In the genomic region with DNA sequence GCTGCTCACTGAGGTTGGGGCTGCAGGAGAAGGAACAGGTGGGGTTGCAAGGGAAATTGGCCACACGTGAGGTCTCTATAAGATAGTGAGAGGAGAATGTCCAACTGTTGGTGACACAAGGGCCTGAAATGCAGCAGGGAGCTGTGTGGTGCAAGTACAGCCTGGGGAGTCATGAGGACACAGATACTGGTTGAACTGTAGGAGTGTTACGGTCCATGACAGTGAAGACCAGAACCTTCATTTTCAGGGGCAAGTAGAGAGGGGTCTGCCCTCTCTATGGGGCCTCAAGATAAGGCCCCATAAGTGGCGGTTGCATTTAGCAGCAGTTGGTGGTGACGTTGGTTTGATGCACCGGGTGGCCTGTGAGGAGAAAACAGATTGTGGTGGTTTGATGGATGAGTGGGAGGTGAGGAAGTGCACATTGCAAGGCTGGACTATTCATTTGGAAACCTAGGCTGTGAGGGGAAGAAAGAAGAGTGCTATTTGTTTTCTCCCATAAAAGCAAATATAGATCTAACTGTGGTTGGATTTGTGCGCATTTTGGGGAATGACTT, we compare ENCODE assay signal across 10 cellular contexts. TPM values are rescaled to one million over a fixed set of nuclear protein-coding genes. Genes with fewer than 3 reads are reported as not detected.
DNase-seq lines count a peak whose midpoint lies in the region; ATAC-seq, FAIRE-seq and TF ChIP-seq lines count a peak whose summit lies in the region.
"Had no signal": no experiment of that assay in that cellular context is flagged by ENCODE, and none has a peak within 500 bp of the region (broad histone marks: within the 10 kb centered on the region; RNA-seq: fewer than 3 reads in every experiment).

No MANE protein-coding gene starts in this region.

- no peak overlapping the region for H3K27ac ChIP-seq in naive thymus-derived CD4-positive, alpha-beta T cell (ENCODE audit: low read depth, low read length)

- no peaks in the 10 kb centered on the region for H3K36me3 ChIP-seq in naive thymus-derived CD4-positive, alpha-beta T cell (ENCODE audit: control insufficient read depth in 2 of 3, insufficient read depth in 3 of 3, low read length in 3 of 3)

- FAIRE-seq in GM19239 (lab: Jason Lieb, UNC): no peak

- no peak for TF ChIP-seq CTCF in type B pancreatic cell (conservative IDR thresholded peaks at IDR 0.05)

- CTCF ChIA-PET in activated CD4-positive, alpha-beta T cell treated with anti-CD3 and anti-CD28 coated beads, Interleukin-2, amount 10 ng/mL, durations not matched to agents 7 days and 5 days (lab: Charles Lee): no interaction called here
- CTCF ChIA-PET in naive thymus-derived CD4-positive, alpha-beta T cell (lab: Charles Lee): no interaction called here

- H3K4me3 Mint-ChIP-seq in activated CD4-positive, alpha-beta T cell treated with anti-CD3 and anti-CD28 coated beads, Interleukin-2, amount 10 ng/mL, durations not matched to agents 7 days and 5 days: no peak overlapping the region
- peak overlapping the region in 1 of 10 donors; percentile 69 for H3K4me3 Mint-ChIP-seq in naive thymus-derived CD4-positive, alpha-beta T cell
- H3K4me3 Mint-ChIP-seq in type B pancreatic cell: no peak overlapping the region

- peak; percentile 70 for ATAC-seq in HG02610 (IDR thresholded peaks at IDR 0.05; ENCODE audit: unreplicated experiment)
- ATAC-seq in naive thymus-derived CD4-positive, alpha-beta T cell: no peak
- no peak for ATAC-seq in SK-N-SH treated with all-trans-retinoic acid at 6 μM for 48 hours

- H3K4me1 Mint-ChIP-seq in activated CD4-positive, alpha-beta T cell treated with anti-CD3 and anti-CD28 coated beads, Interleukin-2, amount 10 ng/mL, durations not matched to agents 7 days and 5 days: peaks cover 68% of the 10 kb centered on the region
- H3K4me1 Mint-ChIP-seq in naive thymus-derived CD4-positive, alpha-beta T cell: peaks cover 17 to 80% (median 39%) of the 10 kb centered on the region in 7 donors
- peaks cover 14% of the 10 kb centered on the region for H3K4me1 Mint-ChIP-seq in type B pancreatic cell (ENCODE audit: unreplicated experiment)

- H3K4me3 ChIP-seq in naive thymus-derived CD4-positive, alpha-beta T cell (ENCODE audit: low read length): no peak overlapping the region
- H3K4me3 ChIP-seq: mucosa of descending colon had no signal

- no peaks in the 10 kb centered on the region for H3K9me3 ChIP-seq in naive thymus-derived CD4-positive, alpha-beta T cell (ENCODE audit: control insufficient read depth in 2 of 3, low read length in 3 of 3)
- H3K9me3 ChIP-seq: mucosa of descending colon, SK-N-SH had no signal

- peaks cover 26% of the 10 kb centered on the region for H3K36me3 Mint-ChIP-seq in activated CD4-positive, alpha-beta T cell treated with anti-CD3 and anti-CD28 coated beads, Interleukin-2, amount 10 ng/mL, durations not matched to agents 7 days and 5 days (ENCODE audit: low read depth)
- peaks cover 0 to 38% (median 0%) of the 10 kb centered on the region in 5 donors for H3K36me3 Mint-ChIP-seq in naive thymus-derived CD4-positive, alpha-beta T cell
- no peaks in the 10 kb centered on the region for H3K36me3 Mint-ChIP-seq in type B pancreatic cell

- POLR2A ChIA-PET in activated CD4-positive, alpha-beta T cell treated with anti-CD3 and anti-CD28 coated beads, Interleukin-2, amount 10 ng/mL, durations not matched to agents 7 days and 5 days (lab: Charles Lee): no interaction called here
- POLR2A ChIA-PET in naive thymus-derived CD4-positive, alpha-beta T cell (lab: Charles Lee): interaction anchor here (1.1 kb wide), 1 partner anchor 15 kb away, joined by 3 read pairs; no protein-coding TSS in a partner anchor

- intact Hi-C loops in naive thymus-derived CD4-positive, alpha-beta T cell (cut with micrococcal nuclease): loop anchor here in 1 of 2 donors (2.0 kb wide), 1 partner anchor 39 kb away; a partner anchor contains a TSS

- H3K27me3 ChIP-seq in naive thymus-derived CD4-positive, alpha-beta T cell (ENCODE audit: control insufficient read depth in 2 of 2, insufficient read depth in 2 of 2, low read length in 2 of 2): no peaks in the 10 kb centered on the region

- H3K9me3 Mint-ChIP-seq in activated CD4-positive, alpha-beta T cell treated with anti-CD3 and anti-CD28 coated beads, Interleukin-2, amount 10 ng/mL, durations not matched to agents 7 days and 5 days: peaks cover 8% of the 10 kb centered on the region
- H3K9me3 Mint-ChIP-seq in naive thymus-derived CD4-positive, alpha-beta T cell: peaks cover 0 to 7% (median 0%) of the 10 kb centered on the region in 11 donors
- H3K9me3 Mint-ChIP-seq in type B pancreatic cell: no peaks in the 10 kb centered on the region

- H3K27me3 Mint-ChIP-seq in activated CD4-positive, alpha-beta T cell treated with anti-CD3 and anti-CD28 coated beads, Interleukin-2, amount 10 ng/mL, durations not matched to agents 7 days and 5 days: no peaks in the 10 kb centered on the region
- H3K27me3 Mint-ChIP-seq in naive thymus-derived CD4-positive, alpha-beta T cell: no peaks in the 10 kb centered on the region
- H3K27me3 Mint-ChIP-seq in type B pancreatic cell: no peaks in the 10 kb centered on the region

- peaks cover 0 to 16% of the 10 kb centered on the region in 2 donors for H3K4me1 ChIP-seq in naive thymus-derived CD4-positive, alpha-beta T cell (ENCODE audit: control insufficient read depth in 2 of 2, insufficient read depth in 2 of 2, low read length in 2 of 2)

- DNase-seq in GDM1 (lab: John Stamatoyannopoulos, UW): peak; percentile 80
- DNase-seq in activated CD4-positive, alpha-beta T cell treated with anti-CD3 and anti-CD28 coated beads, Interleukin-2, amount 10 ng/mL, durations not matched to agents 7 days and 5 days: no peak
- peak in 1 of 9 donors; percentile 64 for DNase-seq in naive thymus-derived CD4-positive, alpha-beta T cell
- DNase-seq in type B pancreatic cell (ENCODE audit: extremely low spot score, unreplicated experiment): no peak
- no peak for DNase-seq in NCI-H526 treated with DMSO at 0.1 percent for 48 hours (lab: John Stamatoyannopoulos, UW)
- DNase-seq in GM19239 (ENCODE audit: insufficient read length, low spot score): no peak
- DNase-seq: SK-N-SH had no signal

- peak overlapping the region; percentile 90 for H3K27ac Mint-ChIP-seq in activated CD4-positive, alpha-beta T cell treated with anti-CD3 and anti-CD28 coated beads, Interleukin-2, amount 10 ng/mL, durations not matched to agents 7 days and 5 days
- H3K27ac Mint-ChIP-seq in naive thymus-derived CD4-positive, alpha-beta T cell: peak overlapping the region in 6 of 9 donors; percentile 8 to 88 (median 38)
- H3K27ac Mint-ChIP-seq in type B pancreatic cell: no peak overlapping the region

TF ChIP-seq in SK-N-SH treated with all-trans-retinoic acid at 6 μM for 48 hours, 23 proteins besides CTCF, POLR2A, EP300 and RAD21 (continues in another document):
- TF ChIP-seq BACH2 (CRISPR knock-in tag; IDR thresholded peaks at IDR 0.05; ENCODE audit: borderline replicate concordance) (no peak), OSR1 (CRISPR knock-in tag; IDR thresholded peaks at IDR 0.05) (no peak), ZNF70 (CRISPR knock-in tag; IDR thresholded peaks at IDR 0.05) (no peak), RARB (CRISPR knock-in tag; IDR thresholded peaks at IDR 0.05) (no peak), ZNF565 (CRISPR knock-in tag; conservative IDR thresholded peaks at IDR 0.05; ENCODE audit: low read depth) (no peak)
- TF ChIP-seq, protein P1, sequence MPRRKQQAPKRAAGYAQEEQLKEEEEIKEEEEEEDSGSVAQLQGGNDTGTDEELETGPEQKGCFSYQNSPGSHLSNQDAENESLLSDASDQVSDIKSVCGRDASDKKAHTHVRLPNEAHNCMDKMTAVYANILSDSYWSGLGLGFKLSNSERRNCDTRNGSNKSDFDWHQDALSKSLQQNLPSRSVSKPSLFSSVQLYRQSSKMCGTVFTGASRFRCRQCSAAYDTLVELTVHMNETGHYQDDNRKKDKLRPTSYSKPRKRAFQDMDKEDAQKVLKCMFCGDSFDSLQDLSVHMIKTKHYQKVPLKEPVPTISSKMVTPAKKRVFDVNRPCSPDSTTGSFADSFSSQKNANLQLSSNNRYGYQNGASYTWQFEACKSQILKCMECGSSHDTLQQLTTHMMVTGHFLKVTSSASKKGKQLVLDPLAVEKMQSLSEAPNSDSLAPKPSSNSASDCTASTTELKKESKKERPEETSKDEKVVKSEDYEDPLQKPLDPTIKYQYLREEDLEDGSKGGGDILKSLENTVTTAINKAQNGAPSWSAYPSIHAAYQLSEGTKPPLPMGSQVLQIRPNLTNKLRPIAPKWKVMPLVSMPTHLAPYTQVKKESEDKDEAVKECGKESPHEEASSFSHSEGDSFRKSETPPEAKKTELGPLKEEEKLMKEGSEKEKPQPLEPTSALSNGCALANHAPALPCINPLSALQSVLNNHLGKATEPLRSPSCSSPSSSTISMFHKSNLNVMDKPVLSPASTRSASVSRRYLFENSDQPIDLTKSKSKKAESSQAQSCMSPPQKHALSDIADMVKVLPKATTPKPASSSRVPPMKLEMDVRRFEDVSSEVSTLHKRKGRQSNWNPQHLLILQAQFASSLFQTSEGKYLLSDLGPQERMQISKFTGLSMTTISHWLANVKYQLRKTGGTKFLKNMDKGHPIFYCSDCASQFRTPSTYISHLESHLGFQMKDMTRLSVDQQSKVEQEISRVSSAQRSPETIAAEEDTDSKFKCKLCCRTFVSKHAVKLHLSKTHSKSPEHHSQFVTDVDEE (CRISPR knock-in tag; IDR thresholded peaks at IDR 0.05): no peak
- TF ChIP-seq, protein P2, sequence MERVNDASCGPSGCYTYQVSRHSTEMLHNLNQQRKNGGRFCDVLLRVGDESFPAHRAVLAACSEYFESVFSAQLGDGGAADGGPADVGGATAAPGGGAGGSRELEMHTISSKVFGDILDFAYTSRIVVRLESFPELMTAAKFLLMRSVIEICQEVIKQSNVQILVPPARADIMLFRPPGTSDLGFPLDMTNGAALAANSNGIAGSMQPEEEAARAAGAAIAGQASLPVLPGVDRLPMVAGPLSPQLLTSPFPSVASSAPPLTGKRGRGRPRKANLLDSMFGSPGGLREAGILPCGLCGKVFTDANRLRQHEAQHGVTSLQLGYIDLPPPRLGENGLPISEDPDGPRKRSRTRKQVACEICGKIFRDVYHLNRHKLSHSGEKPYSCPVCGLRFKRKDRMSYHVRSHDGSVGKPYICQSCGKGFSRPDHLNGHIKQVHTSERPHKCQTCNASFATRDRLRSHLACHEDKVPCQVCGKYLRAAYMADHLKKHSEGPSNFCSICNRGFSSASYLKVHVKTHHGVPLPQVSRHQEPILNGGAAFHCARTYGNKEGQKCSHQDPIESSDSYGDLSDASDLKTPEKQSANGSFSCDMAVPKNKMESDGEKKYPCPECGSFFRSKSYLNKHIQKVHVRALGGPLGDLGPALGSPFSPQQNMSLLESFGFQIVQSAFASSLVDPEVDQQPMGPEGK (CRISPR knock-in tag; IDR thresholded peaks at IDR 0.05; ENCODE audit: borderline replicate concordance): no peak

RNA-seq across cellular contexts. Expression of a gene that starts 39.4 kb away (rescaled TPM):
- total RNA-seq in activated CD4-positive, alpha-beta T cell treated with anti-CD3 and anti-CD28 coated beads, Interleukin-2, amount 10 ng/mL, durations not matched to agents 7 days and 5 days: 10 to 100 TPM; 45.5 to 47.3 TPM
- 100 to 1,000 TPM in 1 of 5 experiments, 10 to 100 TPM in 2, 1 to 10 TPM in 2; 5.8 to 112 (median 13.4) TPM for total RNA-seq in naive thymus-derived CD4-positive, alpha-beta T cell
- 1 to 10 TPM; 1.1 to 2.6 TPM for polyA plus RNA-seq in naive thymus-derived CD4-positive, alpha-beta T cell
- total RNA-seq in type B pancreatic cell (ENCODE audit: low replicate concordance): 35.7 and 38.0 TPM in 2 replicates
